In genomic region chr10:71812016-71812912, GRCh38 we compare ENCODE assay signal across 8 cellular contexts. TPM values are rescaled to one million over a fixed set of nuclear protein-coding genes. Genes with fewer than 3 reads are reported as not detected.
DNase-seq lines count a peak whose midpoint lies in the region; ATAC-seq, FAIRE-seq and TF ChIP-seq lines count a peak whose summit lies in the region.

No MANE protein-coding gene starts in this region.

- ATAC-seq in GM19324 (IDR thresholded peaks at IDR 0.05; ENCODE audit: low FRiP score, unreplicated experiment) = no peak

- H4K20me1 ChIP-seq in KMS-11 (ENCODE audit: insufficient read depth) = no peaks in the 10 kb centered on the region

- H3K27me3 ChIP-seq in KMS-11 (ENCODE audit: insufficient read depth, low read depth) = no peaks in the 10 kb centered on the region

- H3K4me2 ChIP-seq in KMS-11 = no peak overlapping the region

- peak; percentile 59 for TF ChIP-seq CTCF in KMS-11 (conservative IDR thresholded peaks at IDR 0.05; ENCODE audit: low read depth, low read length)

- DNase-seq in A172 (ENCODE audit: low spot score) (peak; percentile 43), GM12891 (ENCODE audit: insufficient read length, low spot score) (peak; percentile 98), T-helper 22 cell (ENCODE audit: low read depth) (peak; percentile 45), amygdala (lab: John Stamatoyannopoulos, UW) (peak in 50 of 56 donors; percentile 13 to 83 (median 55)), hippocampal formation (lab: John Stamatoyannopoulos, UW) (peak; percentile 46 to 69)
- DNase-seq in stimulated activated CD4-positive, alpha-beta T cell treated with anti-CD3 and anti-CD28 coated beads, Interleukin-15, amount 100 ng/mL, for 1 hour (ENCODE audit: low read depth in 1 of 2, low spot score in 1 of 2) = peak; percentile 66 to 78

- peak; percentile 91 for FAIRE-seq in GM12891 (lab: Jason Lieb, UNC)

- no peak overlapping the region for H3K9ac ChIP-seq in KMS-11

- no peak overlapping the region for H3K27ac ChIP-seq in KMS-11

- no peaks in the 10 kb centered on the region for H3K4me1 ChIP-seq in KMS-11 (ENCODE audit: low read depth, poor library complexity, severe bottlenecking)

- H3K4me3 ChIP-seq in KMS-11 (IDR thresholded peaks at IDR 0.05; ENCODE audit: insufficient read depth, low read depth, low read length) = no peak overlapping the region

- no peaks in the 10 kb centered on the region for H3K36me3 ChIP-seq in KMS-11 (ENCODE audit: insufficient read depth)

- no peak for TF ChIP-seq POLR2A in GM12891 (IDR thresholded peaks at IDR 0.05; ENCODE audit: low read depth, low read length)

- H2AFZ ChIP-seq in KMS-11 (ENCODE audit: low read depth) = no peak overlapping the region

- H3K79me2 ChIP-seq in KMS-11 (ENCODE audit: insufficient read depth, low read depth) = no peaks in the 10 kb centered on the region

TF ChIP-seq in GM12891, 5 proteins besides CTCF, POLR2A, EP300 and RAD21:
- no peak for TF ChIP-seq PAX5 (IDR thresholded peaks at IDR 0.05; ENCODE audit: insufficient read depth, low read length, severe bottlenecking)

RNA-seq across cellular contexts. Expression of gene PSAP, which starts 38.8 kb away (rescaled TPM):
- total RNA-seq in A172 (2014; rRNA removed; shearing (Covaris generic)) = 495 and 497 TPM in 2 replicates
- polyA plus RNA-seq in GM12891 (2012; ENCODE audit: low read depth, missing spikeins) = 238 TPM

RNA-seq across cellular contexts. Expression of gene VSIR, which starts 38.9 kb away (rescaled TPM):
- 4.9 and 14.4 TPM in 2 replicates for total RNA-seq in A172 (2014; rRNA removed; shearing (Covaris generic))
- polyA plus RNA-seq in GM12891 (2012; ENCODE audit: low read depth, missing spikeins) = 3.8 TPM

Comparison
In these comparisons a context has a peak if more than half of its experiments do, and no peak if none do; other contexts are left out.
1. DNase-seq: peak in every context shown above with its lines; median percentile 98 in GM12891; 72 in stimulated activated CD4-positive, alpha-beta T cell treated with anti-CD3 and anti-CD28 coated beads, Interleukin-15, amount 100 ng/mL, for 1 hour; 58 in hippocampal formation; 55 in amygdala; 45 in T-helper 22 cell; 43 in A172.